Comparison of ENCODE assay signal across 18 cellular contexts in the genomic region with DNA sequence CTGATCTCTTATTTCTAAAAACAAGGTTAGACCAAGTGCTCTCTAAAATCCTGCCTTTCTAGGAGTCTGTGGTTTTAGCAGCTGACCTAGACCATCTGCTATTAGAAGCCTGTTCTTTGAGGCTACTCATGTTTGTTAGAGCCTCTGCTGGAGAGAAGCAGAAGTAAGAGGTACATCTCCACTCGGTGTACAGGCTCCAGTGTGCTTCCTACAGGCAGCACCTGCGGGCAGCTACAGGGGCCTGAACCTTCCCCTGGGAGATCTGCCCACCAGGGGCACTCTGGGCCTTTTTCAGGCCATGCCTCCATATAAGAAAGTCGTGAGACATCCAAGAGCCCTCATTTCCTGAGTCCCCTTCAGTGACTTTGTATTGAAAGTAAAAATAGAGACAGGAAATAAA. TPM values are rescaled to one million over a fixed set of nuclear protein-coding genes. Genes with fewer than 3 reads are reported as not detected.
DNase-seq lines count a peak whose midpoint lies in the region; ATAC-seq and TF ChIP-seq lines count a peak whose summit lies in the region.
"Had no signal": no experiment of that assay in that cellular context is flagged by ENCODE, and none has a peak within 500 bp of the region (broad histone marks: within the 10 kb centered on the region; RNA-seq: fewer than 3 reads in every experiment).

No MANE protein-coding gene starts in this region.

- 0 out of 22 replicates have a peak, but pooled peaks cover 0 to 1% (median 0%) of the 10 kb centered on the region in 11 experiments for H3K9me3 ChIP-seq in BLaER1 treated with 17β-estradiol and CSF1 and Interleukin-3, amounts not matched to agents 10 nM and 100 nM (replicated peaks in 1 of 11)
- H3K9me3 ChIP-seq in MM.1S (replicated peaks; ENCODE audit: insufficient read depth, low read length): no peaks in the 10 kb centered on the region
- no peaks in the 10 kb centered on the region for H3K9me3 ChIP-seq in gastrocnemius medialis
- H3K9me3 ChIP-seq: left ventricle myocardium inferior, tibial artery had no signal

- no peak overlapping the region for H3K4me3 ChIP-seq in BLaER1 treated with 17β-estradiol and CSF1 and Interleukin-3, amounts not matched to agents 10 nM and 100 nM
- H3K4me3 ChIP-seq in MM.1S (ENCODE audit: low read length) (0 out of 2 replicates have a peak overlapping the region, but pooled peaks have one; percentile 1), choroid plexus epithelial cell (ENCODE audit: low read depth, low read length) (no peak overlapping the region), gastrocnemius medialis (no peak overlapping the region)
- H3K4me3 ChIP-seq: left ventricle myocardium inferior, tibial artery had no signal

- H4K20me1 ChIP-seq in BLaER1 treated with 17β-estradiol and CSF1 and Interleukin-3, amounts not matched to agents 10 nM and 100 nM: no peaks in the 10 kb centered on the region
- H4K20me1 ChIP-seq in MM.1S (ENCODE audit: insufficient read depth, low read length): no peaks in the 10 kb centered on the region

- no peaks in the 10 kb centered on the region for H3K9me2 ChIP-seq in MM.1S (replicated peaks; ENCODE audit: insufficient read depth, low read length)

- peaks cover 13 to 35% (median 25%) of the 10 kb centered on the region in 10 experiments for H3K4me1 ChIP-seq in BLaER1 treated with 17β-estradiol and CSF1 and Interleukin-3, amounts not matched to agents 10 nM and 100 nM
- H3K4me1 ChIP-seq in MM.1S (ENCODE audit: low read length) (peaks cover 13% of the 10 kb centered on the region), gastrocnemius medialis (no peaks in the 10 kb centered on the region)

- no peaks in the 10 kb centered on the region for H3K36me3 ChIP-seq in BLaER1 treated with 17β-estradiol and CSF1 and Interleukin-3, amounts not matched to agents 10 nM and 100 nM
- H3K36me3 ChIP-seq in MM.1S (replicated peaks; ENCODE audit: insufficient read depth, low read length) (no peaks in the 10 kb centered on the region), gastrocnemius medialis (no peaks in the 10 kb centered on the region)
- H3K36me3 ChIP-seq: left ventricle myocardium inferior, tibial artery had no signal

- peaks cover 6% of the 10 kb centered on the region; the same call in 1 of the 2 replicates for H3F3A ChIP-seq in MM.1S (ENCODE audit: insufficient read depth, low read length)

- peak; percentile 41 for ATAC-seq in GM18867 (IDR thresholded peaks at IDR 0.05; ENCODE audit: unreplicated experiment)
- no peak for ATAC-seq in gastrocnemius medialis
- ATAC-seq: natural killer cell treated with Interleukin-12 subunit alpha and Interleukin-12 subunit beta and Interleukin-15 and Interleukin-18, amount 100 ng/mL, for 72 hours had no signal

- intact Hi-C loops in gastrocnemius medialis (cut with DNase I; ENCODE audit: low total_unique reads): no loop called here

- in situ Hi-C loops in GM13977 (cut with MboI; ENCODE audit: low pct_unique_long_range_greater_than_20kb, low sequenced_read_pairs, unreplicated experiment): no loop called here
- in situ Hi-C loops in gastrocnemius medialis (cut with MboI; ENCODE audit: low sequenced_read_pairs in 4 of 4): no loop called here

- no peak for TF ChIP-seq POLR2A in gastrocnemius medialis (IDR thresholded peaks at IDR 0.05)

- H3K9ac ChIP-seq in BLaER1 treated with 17β-estradiol and CSF1 and Interleukin-3, amounts not matched to agents 10 nM and 100 nM: peak overlapping the region in 1 of 11 experiments; percentile 27; a peak in 2 of 22 replicates
- no peak overlapping the region for H3K9ac ChIP-seq in MM.1S (ENCODE audit: low read length)

- H3K27me3 ChIP-seq in BLaER1 treated with 17β-estradiol and CSF1 and Interleukin-3, amounts not matched to agents 10 nM and 100 nM: no peaks in the 10 kb centered on the region
- no peaks in the 10 kb centered on the region for H3K27me3 ChIP-seq in MM.1S (replicated peaks; ENCODE audit: insufficient read depth, low read length)
- no peaks in the 10 kb centered on the region for H3K27me3 ChIP-seq in gastrocnemius medialis
- H3K27me3 ChIP-seq: tibial artery had no signal

- DNase-seq in MM.1S (peak; percentile 76), choroid plexus epithelial cell (ENCODE audit: low read depth) (peak; percentile 1), GM13977 (ENCODE audit: low spot score) (no peak), gastrocnemius medialis (no peak), hepatic stellate cell (ENCODE audit: low spot score) (no peak)
- DNase-seq in activated T-cell treated with anti-CD3 and anti-CD28 coated beads, Interleukin-2, amount 50 U/mL, for 1 hour: no peak
- DNase-seq: activated CD4-positive, alpha-beta T cell treated with anti-CD3 and anti-CD28 coated beads, Interleukin-2, amount 50 U/mL, for 1 hour; amygdala; EL; HCEC 1CT; hippocampal formation; left ventricle myocardium inferior; NCI-H524 treated with DMSO at 0.1 percent for 48 hours; stimulated activated CD8-positive, alpha-beta memory T cell treated with anti-CD3 and anti-CD28 coated beads, Interleukin-4, amount 100 ng/mL, for 48 hours; tibial artery had no signal

- TF ChIP-seq CTCF in MM.1S (IDR thresholded peaks at IDR 0.05; ENCODE audit: low read length) (peak; percentile 60), choroid plexus epithelial cell (conservative IDR thresholded peaks at IDR 0.05; ENCODE audit: low read depth, low read length) (no peak), GM13977 (IDR thresholded peaks at IDR 0.05; ENCODE audit: extremely low read depth, insufficient read depth, missing control alignments) (no peak), gastrocnemius medialis (IDR thresholded peaks at IDR 0.05 in 4 of 5, conservative IDR thresholded peaks at IDR 0.05 in 1 of 5) (no peak)

- H3K4me2 ChIP-seq in BLaER1 treated with 17β-estradiol and CSF1 and Interleukin-3, amounts not matched to agents 10 nM and 100 nM: peak overlapping the region; percentile 59 to 86 (median 73)
- peak overlapping the region; percentile 47; the same call in 1 of the 2 replicates for H3K4me2 ChIP-seq in MM.1S (ENCODE audit: low read depth, low read length)

- H3K79me2 ChIP-seq in MM.1S (ENCODE audit: low read length): no peaks in the 10 kb centered on the region

- H3K27ac ChIP-seq in BLaER1 treated with 17β-estradiol and CSF1 and Interleukin-3, amounts not matched to agents 10 nM and 100 nM: peak overlapping the region in 4 of 11 experiments; percentile 12 to 46 (median 30); a peak in 3 of 22 replicates
- H3K27ac ChIP-seq in MM.1S (ENCODE audit: low read length) (peak overlapping the region; percentile 41; the same call in 1 of the 2 replicates), gastrocnemius medialis (no peak overlapping the region)
- H3K27ac ChIP-seq: left ventricle myocardium inferior, tibial artery had no signal

- H2AFZ ChIP-seq in MM.1S (ENCODE audit: low read length): 0 out of 2 replicates have a peak overlapping the region, but pooled peaks have one; percentile 5

RNA-seq across cellular contexts. Expression of a gene that starts 31.6 kb away (rescaled TPM):
- total RNA-seq in gastrocnemius medialis: under 1 TPM in 3 of 4 donors, not detected in 1; under 0.01 to 0.15 (median 0.04) TPM

Comparison
In these comparisons a context has a peak if more than half of its experiments do, and no peak if none do; other contexts are left out.
1. DNase-seq: peak in MM.1S (single experiment) and choroid plexus epithelial cell (single experiment); none in GM13977 (single experiment), gastrocnemius medialis (0 of 2), activated T-cell treated with anti-CD3 and anti-CD28 coated beads, Interleukin-2, amount 50 U/mL, for 1 hour (single experiment) and hepatic stellate cell (single experiment).